Comparison of ENCODE assay signal across 26 cellular contexts in genomic region chrX:54246866-54247265, GRCh38.
"Had no signal": no experiment of that assay in that cellular context is flagged by ENCODE, and none has a peak within 500 bp of the region (broad histone marks: within the 10 kb centered on the region; RNA-seq: fewer than 3 reads in every experiment).

No MANE protein-coding gene starts in this region.

- H3K4me1 ChIP-seq: breast epithelium, left lung, lower lobe of right lung had no signal

- H3K27ac ChIP-seq: breast epithelium, epithelial cell of prostate, left lung, lower lobe of right lung, thoracic aorta, VCaP had no signal

- H3K36me3 ChIP-seq: breast epithelium, left lung, lower lobe of right lung, thoracic aorta had no signal

- DNase-seq: activated CD4-positive, alpha-beta T cell treated with anti-CD3 and anti-CD28 coated beads for 4 hours; activated CD4-positive, alpha-beta T cell treated with anti-CD3 and anti-CD28 coated beads, Interleukin-2, amount 50 U/mL, for 4 hours; activated CD8-positive, alpha-beta memory T cell treated with anti-CD3 and anti-CD28 coated beads for 24 hours; activated effector memory CD4-positive, alpha-beta T cell treated with anti-CD3 and anti-CD28 coated beads, Interleukin-2, amount 50 U/mL, for 16 hours; activated naive CD4-positive, alpha-beta T cell treated with anti-CD3 and anti-CD28 coated beads for 36 hours; activated naive CD8-positive, alpha-beta T cell treated with anti-CD3 and anti-CD28 coated beads for 36 hours; activated T-cell treated with anti-CD3 and anti-CD28 coated beads, Interleukin-2, amount 50 U/mL, for 1 hour; central memory CD4-positive, alpha-beta T cell; dermis blood vessel endothelial cell; effector CD8-positive, alpha-beta T cell; foreskin melanocyte; left lung; lower lobe of right lung; mesenchymal stem cell; natural killer cell; right cardiac atrium; stimulated activated CD4-positive, alpha-beta T cell treated with anti-CD3 and anti-CD28 coated beads, Interleukin-4, amount 100 ng/mL, for 1 hour; stimulated activated naive CD8-positive, alpha-beta T cell treated with anti-CD3 and anti-CD28 coated beads, Interleukin-15, Interleukin-2, amounts not matched to agents 100 U/mL and 50 U/mL, for 24 hours; SW 1271; T-helper 9 cell; trophoblast cell had no signal

- H3K9me3 ChIP-seq: breast epithelium, left lung, lower lobe of right lung, thoracic aorta had no signal

- FAIRE-seq: urothelium cell line had no signal

- H3K4me3 ChIP-seq: breast epithelium, left lung, lower lobe of right lung, thoracic aorta had no signal

- H3K27me3 ChIP-seq: left lung had no signal
